Comparison of ENCODE assay signal across 14 cellular contexts in the genomic region with DNA sequence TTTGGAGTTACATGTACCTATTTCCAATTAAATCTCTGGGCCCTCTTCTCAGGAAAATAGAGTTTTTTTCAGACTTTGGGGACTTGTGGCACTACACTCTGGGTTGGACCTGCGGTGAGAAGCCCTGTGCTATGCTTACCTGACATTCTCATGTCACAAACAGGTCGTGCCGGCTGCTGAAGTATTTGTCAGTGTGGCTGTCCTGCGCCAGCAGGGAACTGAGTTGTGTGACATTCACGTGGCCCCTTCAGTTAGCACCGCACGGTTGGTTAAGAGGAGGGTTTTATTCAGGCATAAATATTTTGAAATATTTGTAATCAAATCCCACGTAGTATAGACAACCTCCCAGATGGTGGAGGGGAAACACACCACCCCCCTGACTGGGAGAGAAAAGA. TPM values are rescaled to one million over a fixed set of nuclear protein-coding genes. Genes with fewer than 3 reads are reported as not detected.
DNase-seq lines count a peak whose midpoint lies in the region; ATAC-seq and TF ChIP-seq lines count a peak whose summit lies in the region.
"Had no signal": no experiment of that assay in that cellular context is flagged by ENCODE, and none has a peak within 500 bp of the region (broad histone marks: within the 10 kb centered on the region; RNA-seq: fewer than 3 reads in every experiment).

No MANE protein-coding gene starts in this region.

- in situ Hi-C loops in mammary epithelial cell (cut with MboI; ENCODE audit: low sequenced_read_pairs in 2 of 2), result no loop called here

- no peaks in the 10 kb centered on the region for H3K79me2 ChIP-seq in mammary epithelial cell (ENCODE audit: insufficient read depth, low read length)

- TF ChIP-seq CTCF in breast epithelium (IDR thresholded peaks at IDR 0.05) (no peak), mammary epithelial cell (conservative IDR thresholded peaks at IDR 0.05 in 1 of 2, IDR thresholded peaks at IDR 0.05 in 1 of 2; ENCODE audit: extremely low read depth in 1 of 2, insufficient read depth in 1 of 2, low read depth in 1 of 2, low read length in 2 of 2) (no peak), gastroesophageal sphincter (IDR thresholded peaks at IDR 0.05) (peak in 1 of 4 experiments; percentile 0), prostate gland (IDR thresholded peaks at IDR 0.05) (no peak), vagina (IDR thresholded peaks at IDR 0.05) (no peak)

- peak overlapping the region in 1 of 3 donors; percentile 47 for H3K4me3 ChIP-seq in breast epithelium
- H3K4me3 ChIP-seq in mammary epithelial cell (replicated peaks in 1 of 3; ENCODE audit: insufficient read depth in 1 of 3, low read depth in 2 of 3, low read length in 3 of 3), result no peak overlapping the region
- peak overlapping the region in 1 of 2 donors; percentile 41 for H3K4me3 ChIP-seq in gastroesophageal sphincter
- no peak overlapping the region for H3K4me3 ChIP-seq in prostate gland
- H3K4me3 ChIP-seq in vagina, result peak overlapping the region; percentile 3 to 18
- H3K4me3 ChIP-seq: dorsolateral prefrontal cortex, SJCRH30 had no signal

- H3K27ac ChIP-seq in breast epithelium, result peak overlapping the region; percentile 80 to 93
- H3K27ac ChIP-seq in mammary epithelial cell (ENCODE audit: insufficient read depth, low read depth, low read length), result no peak overlapping the region
- peak overlapping the region; percentile 98 to 100 (median 98) for H3K27ac ChIP-seq in gastroesophageal sphincter
- peak overlapping the region; percentile 64 to 67 for H3K27ac ChIP-seq in prostate gland
- peak overlapping the region; percentile 91 for H3K27ac ChIP-seq in vagina
- H3K27ac ChIP-seq: SJCRH30 had no signal

- intact Hi-C loops in breast epithelium (cut with DNase I; ENCODE audit: low total_unique reads), result loop anchor here (5.0 to 10.0 kb wide), 2 partner anchors 97 to 804 kb away; partner anchors contain the start of gene POFUT2
- intact Hi-C loops in mammary epithelial cell (cut with micrococcal nuclease), result no loop called here
- intact Hi-C loops in prostate gland (cut with DNase I), result loop anchor here (5.0 kb wide), 1 partner anchor 34 kb away; no protein-coding TSS in a partner anchor
- intact Hi-C loops in vagina (cut with DNase I), result no loop called here

- no peak for TF ChIP-seq POLR2A in breast epithelium (IDR thresholded peaks at IDR 0.05)
- TF ChIP-seq POLR2A in gastroesophageal sphincter (IDR thresholded peaks at IDR 0.05), result no peak
- TF ChIP-seq POLR2A in prostate gland (IDR thresholded peaks at IDR 0.05), result no peak
- no peak for TF ChIP-seq POLR2A in vagina (IDR thresholded peaks at IDR 0.05)

- H3K36me3 ChIP-seq in breast epithelium (no peaks in the 10 kb centered on the region), mammary epithelial cell (ENCODE audit: insufficient read depth, low read length) (no peaks in the 10 kb centered on the region), gastroesophageal sphincter (no peaks in the 10 kb centered on the region), prostate gland (no peaks in the 10 kb centered on the region), vagina (no peaks in the 10 kb centered on the region)
- H3K36me3 ChIP-seq: SJCRH30 had no signal

- WGBS in mammary epithelial cell (ENCODE audit: low coverage, missing lambda C conversion rate), result 95% methylated on average over 8 of the region's 8 CpGs
- WGBS in gastroesophageal sphincter (ENCODE audit: low coverage in 1 of 2), 2 donors, result 15 to 30% methylated on average over 5 to 8 of the region's 8 CpGs
- WGBS in prostate gland, result 63% methylated on average over 8 of the region's 8 CpGs

- no peaks in the 10 kb centered on the region for H4K20me1 ChIP-seq in mammary epithelial cell (ENCODE audit: insufficient read depth, low read length)

- H2AFZ ChIP-seq in mammary epithelial cell (ENCODE audit: low read depth, low read length), result no peak overlapping the region

- H3K4me1 ChIP-seq in breast epithelium, result no peaks in the 10 kb centered on the region
- H3K4me1 ChIP-seq in mammary epithelial cell (ENCODE audit: insufficient read depth, low read length), result no peaks in the 10 kb centered on the region
- H3K4me1 ChIP-seq in gastroesophageal sphincter, result peaks cover 6 to 56% (median 22%) of the 10 kb centered on the region in 3 donors
- no peaks in the 10 kb centered on the region for H3K4me1 ChIP-seq in prostate gland (replicated peaks)
- peaks cover 29% of the 10 kb centered on the region for H3K4me1 ChIP-seq in vagina
- H3K4me1 ChIP-seq: SJCRH30 had no signal

- ATAC-seq in gastroesophageal sphincter, result no peak
- ATAC-seq in GM18517 (IDR thresholded peaks at IDR 0.05; ENCODE audit: unreplicated experiment), result no peak
- ATAC-seq: activated naive CD8-positive, alpha-beta T cell treated with anti-CD3 and anti-CD28 coated beads, Interleukin-2, amount 50 U/mL, for 24 hours had no signal

- H3K9me3 ChIP-seq in breast epithelium (no peaks in the 10 kb centered on the region), mammary epithelial cell (replicated peaks; ENCODE audit: insufficient read depth, low read length) (no peaks in the 10 kb centered on the region), gastroesophageal sphincter (peaks cover 0 to 8% (median 0%) of the 10 kb centered on the region in 3 donors), prostate gland (no peaks in the 10 kb centered on the region), vagina (no peaks in the 10 kb centered on the region)
- H3K9me3 ChIP-seq: SJCRH30 had no signal

- BruUV-seq in mammary epithelial cell (replicated peaks; lab: Mats Ljungman, UMichigan), result no TSS peak

- no peak overlapping the region for H3K9ac ChIP-seq in mammary epithelial cell (ENCODE audit: insufficient read depth, low read length)

- TF ChIP-seq EP300 in gastroesophageal sphincter (IDR thresholded peaks at IDR 0.05), result no peak

- CTCF ChIA-PET in mammary epithelial cell (lab: Charles Lee; ENCODE audit: low non-redundant PET), result no interaction called here

- DNase-seq in breast epithelium (ENCODE audit: low spot score in 2 of 2) (peak in 1 of 2 donors; percentile 15), mammary epithelial cell (no peak), prostate gland (ENCODE audit: low spot score) (no peak), vagina (ENCODE audit: extremely low spot score in 2 of 2) (peak in 1 of 2 donors; percentile 79), SIG-M5 (lab: John Stamatoyannopoulos, UW) (no peak), NAMALWA (ENCODE audit: low spot score) (no peak)
- DNase-seq: activated naive CD8-positive, alpha-beta T cell treated with anti-CD3 and anti-CD28 coated beads, Interleukin-2, amount 50 U/mL, for 24 hours; foreskin melanocyte; NCI-H1694; SJCRH30; substantia nigra had no signal

- dilution Hi-C loops in mammary epithelial cell (cut with HindIII; ENCODE audit: low sequenced_read_pairs), result no loop called here

- no peak overlapping the region for H3K4me2 ChIP-seq in mammary epithelial cell (ENCODE audit: insufficient read depth, low read depth, low read length)

- H3K27me3 ChIP-seq in breast epithelium (no peaks in the 10 kb centered on the region), mammary epithelial cell (ENCODE audit: insufficient read depth, low read length) (no peaks in the 10 kb centered on the region), gastroesophageal sphincter (no peaks in the 10 kb centered on the region), prostate gland (replicated peaks; ENCODE audit: insufficient read depth) (no peaks in the 10 kb centered on the region), vagina (no peaks in the 10 kb centered on the region)
- H3K27me3 ChIP-seq: SJCRH30 had no signal

RNA-seq across cellular contexts. Expression of gene COL6A2, which starts 6.3 kb away (rescaled TPM):
- total RNA-seq in breast epithelium, result 1,000 to 10,000 TPM in 1 of 3 donors, 100 to 1,000 TPM in 2; 177 to 1,266 (median 418) TPM
- total RNA-seq in mammary epithelial cell, result 10 to 100 TPM in 1 of 2 donors, under 1 TPM in 1; 0.87 to 47.0 TPM
- 0.74 TPM for polyA plus RNA-seq in mammary epithelial cell
- not detected for polyA minus RNA-seq in mammary epithelial cell
- total RNA-seq in gastroesophageal sphincter, result 1,000 to 10,000 TPM in 3 of 4 donors, 100 to 1,000 TPM in 1; 720 to 1,286 (median 1,215) TPM
- total RNA-seq in prostate gland, result 100 to 1,000 TPM; 198 to 474 TPM
- 535 TPM for total RNA-seq in vagina

Comparison
In these comparisons a context has a peak if more than half of its experiments do, and no peak if none do; other contexts are left out.
1. intact Hi-C loops: an anchor here in breast epithelium (5.0 to 10.0 kb wide) and prostate gland (5.0 kb wide); none called in mammary epithelial cell and vagina.
2. H3K4me3 ChIP-seq: peak in vagina (2 of 2); none in mammary epithelial cell (0 of 3) and prostate gland (0 of 2).